Comparison of ENCODE assay signal across 11 cellular contexts in the genomic region with DNA sequence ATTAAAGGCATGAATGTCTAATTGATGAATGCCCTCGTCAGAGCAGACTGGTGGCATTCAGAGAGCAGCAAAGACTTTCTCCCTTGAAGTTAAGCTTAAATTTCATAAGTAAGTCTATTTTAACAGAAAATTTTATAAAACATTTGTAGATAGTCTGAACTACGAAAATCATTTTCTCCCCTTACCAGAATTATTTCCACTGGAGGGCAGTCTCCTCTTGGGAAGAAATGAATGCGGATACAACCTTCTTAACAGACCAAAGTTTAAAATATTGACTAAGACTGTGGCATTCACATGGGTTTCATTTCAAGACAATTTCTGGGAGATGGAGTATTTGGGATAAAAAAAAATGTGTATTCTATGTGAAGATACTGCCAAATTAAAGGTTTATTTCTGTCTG.
DNase-seq lines count a peak whose midpoint lies in the region; ATAC-seq and TF ChIP-seq lines count a peak whose summit lies in the region.
"Had no signal": no experiment of that assay in that cellular context is flagged by ENCODE, and none has a peak within 500 bp of the region (broad histone marks: within the 10 kb centered on the region; RNA-seq: fewer than 3 reads in every experiment).

No MANE protein-coding gene starts in this region.

- peaks cover 3% of the 10 kb centered on the region for H3K9me3 Mint-ChIP-seq in activated naive CD4-positive, alpha-beta T cell treated with anti-CD3 and anti-CD28 coated beads, Interleukin-2, amount 10 ng/mL, durations not matched to agents 7 days and 5 days
- H3K9me3 Mint-ChIP-seq in mesothelial cell of epicardium: peaks cover 8% of the 10 kb centered on the region

- no peaks in the 10 kb centered on the region for H3K4me1 ChIP-seq in right lobe of liver
- H3K4me1 ChIP-seq: upper lobe of left lung had no signal

- H3K4me3 ChIP-seq in brain microvascular endothelial cell (ENCODE audit: low read depth, low read length) (no peak overlapping the region), right lobe of liver (no peak overlapping the region)
- H3K4me3 ChIP-seq: SJSA1, upper lobe of left lung had no signal

- intact Hi-C loops in right lobe of liver (cut with DNase I): no loop called here

- H3K4me3 Mint-ChIP-seq in activated naive CD4-positive, alpha-beta T cell treated with anti-CD3 and anti-CD28 coated beads, Interleukin-2, amount 10 ng/mL, durations not matched to agents 7 days and 5 days: no peak overlapping the region
- no peak overlapping the region for H3K4me3 Mint-ChIP-seq in mesothelial cell of epicardium
- H3K4me3 Mint-ChIP-seq: CD4-positive, alpha-beta memory T cell had no signal

- H3K36me3 Mint-ChIP-seq in activated naive CD4-positive, alpha-beta T cell treated with anti-CD3 and anti-CD28 coated beads, Interleukin-2, amount 10 ng/mL, durations not matched to agents 7 days and 5 days: no peaks in the 10 kb centered on the region
- H3K36me3 Mint-ChIP-seq in mesothelial cell of epicardium: no peaks in the 10 kb centered on the region
- H3K36me3 Mint-ChIP-seq: CD4-positive, alpha-beta memory T cell had no signal

- in situ Hi-C loops in brain microvascular endothelial cell (cut with HindIII; ENCODE audit: low pct_ligation_motif_present, low sequenced_read_pairs): no loop called here

- 29% methylated on average over 3 of the region's 3 CpGs for WGBS in right lobe of liver (ENCODE audit: insufficient coverage, low coverage, low lambda C conversion rate, missing lambda C conversion rate)

- no peak overlapping the region for H3K27ac ChIP-seq in brain microvascular endothelial cell
- no peak overlapping the region for H3K27ac ChIP-seq in right lobe of liver
- H3K27ac ChIP-seq: SJSA1, upper lobe of left lung had no signal

- TF ChIP-seq RAD21 in Ishikawa (IDR thresholded peaks at IDR 0.05; ENCODE audit: low read depth): peak; percentile 63

- CTCF ChIA-PET in activated naive CD4-positive, alpha-beta T cell treated with anti-CD3 and anti-CD28 coated beads, Interleukin-2, amount 10 ng/mL, durations not matched to agents 7 days and 5 days (lab: Charles Lee): no interaction called here

- TF ChIP-seq EP300 in Ishikawa (IDR thresholded peaks at IDR 0.05; ENCODE audit: borderline replicate concordance): no peak

- ATAC-seq in right lobe of liver (peak in 3 of 4 donors; percentile 38 to 64 (median 47)), HG02852 (IDR thresholded peaks at IDR 0.05; ENCODE audit: unreplicated experiment) (no peak)

- H3K36me3 ChIP-seq in brain microvascular endothelial cell (replicated peaks) (no peaks in the 10 kb centered on the region), right lobe of liver (no peaks in the 10 kb centered on the region)
- H3K36me3 ChIP-seq: SJSA1, upper lobe of left lung had no signal

- no peaks in the 10 kb centered on the region for H3K27me3 Mint-ChIP-seq in activated naive CD4-positive, alpha-beta T cell treated with anti-CD3 and anti-CD28 coated beads, Interleukin-2, amount 10 ng/mL, durations not matched to agents 7 days and 5 days
- no peaks in the 10 kb centered on the region for H3K27me3 Mint-ChIP-seq in mesothelial cell of epicardium (ENCODE audit: low read depth)

- H3K4me1 Mint-ChIP-seq in activated naive CD4-positive, alpha-beta T cell treated with anti-CD3 and anti-CD28 coated beads, Interleukin-2, amount 10 ng/mL, durations not matched to agents 7 days and 5 days: no peaks in the 10 kb centered on the region
- no peaks in the 10 kb centered on the region for H3K4me1 Mint-ChIP-seq in mesothelial cell of epicardium
- H3K4me1 Mint-ChIP-seq: CD4-positive, alpha-beta memory T cell had no signal

- no peak for TF ChIP-seq POLR2A in right lobe of liver (IDR thresholded peaks at IDR 0.05)

- H3K9me3 ChIP-seq in right lobe of liver: no peaks in the 10 kb centered on the region
- H3K9me3 ChIP-seq: SJSA1, upper lobe of left lung had no signal

- H3K27me3 ChIP-seq in brain microvascular endothelial cell (replicated peaks) (no peaks in the 10 kb centered on the region), right lobe of liver (no peaks in the 10 kb centered on the region)
- H3K27me3 ChIP-seq: SJSA1, upper lobe of left lung had no signal

- TF ChIP-seq CTCF in AG09319 (IDR thresholded peaks at IDR 0.05; ENCODE audit: low read depth, low read length) (peak; percentile 10; the same call in 1 of the 2 replicates), brain microvascular endothelial cell (IDR thresholded peaks at IDR 0.05; ENCODE audit: low read depth, low read length, missing control alignments) (peak; percentile 26), right lobe of liver (IDR thresholded peaks at IDR 0.05) (peak; percentile 37 to 56 (median 42)), mesothelial cell of epicardium (IDR thresholded peaks at IDR 0.05; ENCODE audit: unreplicated experiment) (no peak)

- DNase-seq in AG09319 (ENCODE audit: extremely low read depth, low read depth): no peak
- DNase-seq in brain microvascular endothelial cell: no peak
- no peak for DNase-seq in right lobe of liver
- DNase-seq in activated CD8-positive, alpha-beta memory T cell treated with anti-CD3 and anti-CD28 coated beads for 24 hours: no peak
- DNase-seq in activated naive CD4-positive, alpha-beta T cell treated with anti-CD3 and anti-CD28 coated beads, Interleukin-2, amount 10 ng/mL, durations not matched to agents 7 days and 5 days: no peak
- no peak for DNase-seq in mesothelial cell of epicardium (ENCODE audit: low spot score in 2 of 2, unreplicated experiment in 2 of 2)
- DNase-seq: CD4-positive, alpha-beta memory T cell; upper lobe of left lung had no signal

- H3K27ac Mint-ChIP-seq in activated naive CD4-positive, alpha-beta T cell treated with anti-CD3 and anti-CD28 coated beads, Interleukin-2, amount 10 ng/mL, durations not matched to agents 7 days and 5 days: no peak overlapping the region
- H3K27ac Mint-ChIP-seq in mesothelial cell of epicardium: no peak overlapping the region
- H3K27ac Mint-ChIP-seq: CD4-positive, alpha-beta memory T cell had no signal

TF ChIP-seq in Ishikawa, 13 proteins besides CTCF, POLR2A, EP300 and RAD21:
- TF ChIP-seq FOXM1 (IDR thresholded peaks at IDR 0.05; ENCODE audit: borderline replicate concordance, low read depth) (no peak), YY1 (IDR thresholded peaks at IDR 0.05; ENCODE audit: low read depth) (no peak), MAX (IDR thresholded peaks at IDR 0.05) (no peak), TEAD4 (IDR thresholded peaks at IDR 0.05) (no peak), TCF12 (IDR thresholded peaks at IDR 0.05; ENCODE audit: low read depth) (no peak)
